ENCODE assay signal across 1 cellular context in the genomic region with DNA sequence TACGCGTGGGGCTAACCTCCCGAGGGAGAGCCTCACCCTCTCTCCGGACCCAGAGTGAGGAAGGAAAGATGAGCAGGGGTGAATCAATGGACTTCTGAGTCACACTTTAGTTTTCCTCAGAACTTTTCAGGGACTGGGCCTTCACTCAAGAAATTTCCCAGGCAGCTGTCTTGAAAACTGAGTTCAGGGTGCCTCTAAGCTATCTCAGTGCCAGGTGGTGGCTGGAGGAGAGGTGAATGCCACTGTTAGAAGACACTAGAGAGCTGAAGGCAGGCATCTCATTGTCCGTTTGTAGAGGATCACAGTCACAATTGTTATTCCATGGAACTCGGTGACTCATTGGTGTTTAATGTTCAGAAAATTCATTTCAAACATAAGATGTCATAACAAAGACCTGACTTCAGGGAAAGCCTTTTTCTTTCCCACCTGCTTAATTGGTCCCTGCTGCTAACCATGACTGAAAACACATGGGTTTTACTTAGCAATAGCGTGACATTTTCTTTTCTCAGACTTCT.
TF ChIP-seq lines count a peak whose summit lies in the region.

No MANE protein-coding gene starts in this region.

TF ChIP-seq in HepG2, 621 proteins besides CTCF, POLR2A, EP300 and RAD21 (continued from another document):
- TF ChIP-seq FOSL2 (CRISPR knock-in tag; IDR thresholded peaks at IDR 0.05) (0 out of 2 replicates have a peak, but pooled peaks have one; percentile 11), ZNF841 (CRISPR knock-in tag; IDR thresholded peaks at IDR 0.05; ENCODE audit: borderline replicate concordance) (no peak), ZNF644 (CRISPR knock-in tag; IDR thresholded peaks at IDR 0.05; ENCODE audit: low read depth) (no peak), ZNF331 (CRISPR knock-in tag; IDR thresholded peaks at IDR 0.05) (no peak), CHD4 (IDR thresholded peaks at IDR 0.05; ENCODE audit: borderline replicate concordance, low read length) (no peak), ZFYVE20 (CRISPR knock-in tag; IDR thresholded peaks at IDR 0.05; ENCODE audit: borderline replicate concordance, low read depth) (no peak), ATRX (CRISPR knock-in tag; IDR thresholded peaks at IDR 0.05; ENCODE audit: borderline replicate concordance) (no peak), ZMYM2 (CRISPR knock-in tag; IDR thresholded peaks at IDR 0.05) (no peak), CBX1 (IDR thresholded peaks at IDR 0.05; ENCODE audit: low read depth) (no peak), ZBTB1 (CRISPR knock-in tag; IDR thresholded peaks at IDR 0.05; ENCODE audit: borderline replicate concordance) (no peak), ZFP36 (IDR thresholded peaks at IDR 0.05; ENCODE audit: borderline replicate concordance, low read depth, low read length, partially characterized antibody) (no peak), ARID5B (CRISPR knock-in tag; IDR thresholded peaks at IDR 0.05) (no peak), NCOA2 (CRISPR knock-in tag; IDR thresholded peaks at IDR 0.05) (no peak), ATF7-NPFF (CRISPR knock-in tag; IDR thresholded peaks at IDR 0.05; ENCODE audit: low read depth) (no peak), SOX13 (IDR thresholded peaks at IDR 0.05) (no peak), SOX13 (CRISPR knock-in tag; conservative IDR thresholded peaks at IDR 0.05 in 1 of 2, IDR thresholded peaks at IDR 0.05 in 1 of 2) (peak in 1 of 2 experiments; percentile 34; a peak in 1 of 4 replicates), ZSCAN25 (CRISPR knock-in tag; IDR thresholded peaks at IDR 0.05) (peak; percentile 58; the same call in 1 of the 2 replicates), ETV5 (CRISPR knock-in tag; IDR thresholded peaks at IDR 0.05; ENCODE audit: borderline replicate concordance) (no peak), KDM3A (CRISPR knock-in tag; IDR thresholded peaks at IDR 0.05; ENCODE audit: low read depth) (no peak)
- TF ChIP-seq, protein P1, sequence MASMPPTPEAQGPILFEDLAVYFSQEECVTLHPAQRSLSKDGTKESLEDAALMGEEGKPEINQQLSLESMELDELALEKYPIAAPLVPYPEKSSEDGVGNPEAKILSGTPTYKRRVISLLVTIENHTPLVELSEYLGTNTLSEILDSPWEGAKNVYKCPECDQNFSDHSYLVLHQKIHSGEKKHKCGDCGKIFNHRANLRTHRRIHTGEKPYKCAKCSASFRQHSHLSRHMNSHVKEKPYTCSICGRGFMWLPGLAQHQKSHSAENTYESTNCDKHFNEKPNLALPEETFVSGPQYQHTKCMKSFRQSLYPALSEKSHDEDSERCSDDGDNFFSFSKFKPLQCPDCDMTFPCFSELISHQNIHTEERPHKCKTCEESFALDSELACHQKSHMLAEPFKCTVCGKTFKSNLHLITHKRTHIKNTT (CRISPR knock-in tag; IDR thresholded peaks at IDR 0.05) = no peak
- TF ChIP-seq, protein P2, sequence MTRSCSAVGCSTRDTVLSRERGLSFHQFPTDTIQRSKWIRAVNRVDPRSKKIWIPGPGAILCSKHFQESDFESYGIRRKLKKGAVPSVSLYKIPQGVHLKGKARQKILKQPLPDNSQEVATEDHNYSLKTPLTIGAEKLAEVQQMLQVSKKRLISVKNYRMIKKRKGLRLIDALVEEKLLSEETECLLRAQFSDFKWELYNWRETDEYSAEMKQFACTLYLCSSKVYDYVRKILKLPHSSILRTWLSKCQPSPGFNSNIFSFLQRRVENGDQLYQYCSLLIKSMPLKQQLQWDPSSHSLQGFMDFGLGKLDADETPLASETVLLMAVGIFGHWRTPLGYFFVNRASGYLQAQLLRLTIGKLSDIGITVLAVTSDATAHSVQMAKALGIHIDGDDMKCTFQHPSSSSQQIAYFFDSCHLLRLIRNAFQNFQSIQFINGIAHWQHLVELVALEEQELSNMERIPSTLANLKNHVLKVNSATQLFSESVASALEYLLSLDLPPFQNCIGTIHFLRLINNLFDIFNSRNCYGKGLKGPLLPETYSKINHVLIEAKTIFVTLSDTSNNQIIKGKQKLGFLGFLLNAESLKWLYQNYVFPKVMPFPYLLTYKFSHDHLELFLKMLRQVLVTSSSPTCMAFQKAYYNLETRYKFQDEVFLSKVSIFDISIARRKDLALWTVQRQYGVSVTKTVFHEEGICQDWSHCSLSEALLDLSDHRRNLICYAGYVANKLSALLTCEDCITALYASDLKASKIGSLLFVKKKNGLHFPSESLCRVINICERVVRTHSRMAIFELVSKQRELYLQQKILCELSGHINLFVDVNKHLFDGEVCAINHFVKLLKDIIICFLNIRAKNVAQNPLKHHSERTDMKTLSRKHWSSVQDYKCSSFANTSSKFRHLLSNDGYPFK (CRISPR knock-in tag; IDR thresholded peaks at IDR 0.05; ENCODE audit: borderline replicate concordance) = no peak
